ENCODE assay signal across 5 cellular contexts in the genomic region with DNA sequence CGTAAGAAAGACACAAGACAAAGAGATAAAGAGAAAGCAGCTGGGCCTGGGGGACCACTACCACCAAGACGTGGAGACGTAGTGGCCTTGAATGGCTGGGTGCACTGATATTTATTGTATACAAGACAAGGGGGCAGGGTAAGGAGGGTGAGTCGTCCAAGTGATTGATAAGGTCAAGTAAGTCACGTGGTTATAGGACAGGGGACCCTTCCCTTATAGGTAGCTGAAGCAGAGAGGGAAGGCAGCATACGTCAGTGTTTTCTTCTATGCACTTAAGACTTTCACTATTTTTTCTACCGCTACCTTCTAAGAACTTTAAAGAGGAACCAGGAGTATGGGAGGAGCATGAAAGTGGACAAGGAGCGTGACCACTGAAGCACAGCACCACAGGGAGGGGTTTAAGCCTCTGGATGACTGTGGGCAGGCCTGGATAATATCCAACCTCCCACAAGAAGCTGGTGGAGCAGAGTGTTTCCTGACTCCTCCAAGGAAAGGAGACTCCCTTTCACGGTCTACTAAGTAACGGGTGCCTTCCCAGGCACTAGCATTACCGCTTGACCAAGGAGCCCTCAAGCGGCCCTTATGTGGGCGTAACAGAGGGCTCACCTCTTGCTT. TPM values are rescaled to one million over a fixed set of nuclear protein-coding genes. Genes with fewer than 3 reads are reported as not detected.
"Had no signal": no experiment of that assay in that cellular context is flagged by ENCODE, and none has a peak within 500 bp of the region (broad histone marks: within the 10 kb centered on the region; RNA-seq: fewer than 3 reads in every experiment).

No MANE protein-coding gene starts in this region.

RNA-seq across cellular contexts. Expression of gene PRPH2, which starts 11.6 kb away (rescaled TPM):
- total RNA-seq: activated CD4-positive, alpha-beta T cell treated with anti-CD3 and anti-CD28 coated beads, Interleukin-2, amount 10 ng/mL, durations not matched to agents 7 days and 5 days; activated CD8-positive, alpha-beta T cell treated with anti-CD3 and anti-CD28 coated beads for 36 hours; hepatocyte; naive thymus-derived CD4-positive, alpha-beta T cell; T-helper 2 cell treated with Interferon-gamma antibody and Interleukin-4, amounts not matched to agents 100 ng/mL and 5 ng/mL, for 36 hours had no signal
- polyA plus RNA-seq: hepatocyte had no signal
